Comparison of ENCODE assay signal across 8 cellular contexts in the genomic region with DNA sequence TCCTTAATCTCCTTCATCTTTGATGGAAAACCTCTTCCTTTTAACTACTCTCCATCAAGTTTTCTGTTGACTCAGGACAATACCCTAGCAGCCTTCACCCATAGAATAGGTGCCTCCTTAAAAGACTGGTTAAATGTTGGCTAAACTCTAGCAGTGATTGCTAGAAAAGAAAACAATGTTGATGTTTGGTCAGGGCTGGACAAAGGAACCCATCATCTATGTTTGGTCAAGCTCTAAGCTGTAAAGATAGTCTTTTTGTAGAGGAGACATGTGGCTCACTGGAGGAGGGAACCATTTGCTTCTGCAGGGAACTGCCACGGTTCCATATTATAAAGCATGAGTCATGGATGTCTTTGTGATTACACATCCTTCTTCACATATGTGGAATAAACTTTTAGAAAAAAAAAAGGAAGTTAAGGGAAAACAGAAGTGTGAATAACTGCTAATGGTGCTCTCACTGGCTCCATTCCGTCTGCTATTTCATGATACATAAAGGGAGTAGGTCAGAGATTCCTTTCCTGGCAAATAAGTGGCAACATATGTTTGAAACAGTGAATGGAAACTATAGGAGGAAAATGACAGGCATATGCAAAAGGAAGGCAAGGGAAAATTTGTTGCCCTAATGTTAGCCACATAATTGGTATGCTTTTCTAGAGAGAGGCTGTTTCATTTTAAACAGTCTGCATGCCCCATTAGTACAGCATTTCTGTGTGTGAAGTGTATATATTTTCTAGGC.
DNase-seq lines count a peak whose midpoint lies in the region; ATAC-seq and TF ChIP-seq lines count a peak whose summit lies in the region.

No MANE protein-coding gene starts in this region.

- peak; percentile 52 for ATAC-seq in activated B cell treated with CpG ODN at 0.5 μM for 24 hours (ENCODE audit: low read depth)
- ATAC-seq in GM21786 (IDR thresholded peaks at IDR 0.05; ENCODE audit: unreplicated experiment): no peak
- ATAC-seq in GM19397 (IDR thresholded peaks at IDR 0.05; ENCODE audit: unreplicated experiment): no peak
- ATAC-seq in HG03469 (IDR thresholded peaks at IDR 0.05; ENCODE audit: unreplicated experiment): no peak

- H3K27ac ChIP-seq in BLaER1 (no peak overlapping the region), HUES6 (ENCODE audit: low read depth, low read length) (peak overlapping the region; percentile 79), liver (ENCODE audit: low read depth in 1 of 2, low read length in 2 of 2) (peak overlapping the region in 1 of 2 donors; percentile 37)

- CTCF ChIA-PET in activated B cell treated with CpG ODN at 0.5 μM for 24 hours (lab: Charles Lee): no interaction called here
- CTCF ChIA-PET in activated CD4-positive, alpha-beta memory T cell treated with anti-CD3 and anti-CD28 coated beads for 36 hours (lab: Charles Lee): no interaction called here

- intact Hi-C loops in activated B cell treated with CpG ODN at 0.5 μM for 24 hours (cut with micrococcal nuclease): no loop called here
- intact Hi-C loops in activated CD4-positive, alpha-beta memory T cell treated with anti-CD3 and anti-CD28 coated beads for 36 hours (cut with micrococcal nuclease): no loop called here

- H3K9me3 Mint-ChIP-seq in activated B cell treated with CpG ODN at 0.5 μM for 24 hours: no peaks in the 10 kb centered on the region
- no peaks in the 10 kb centered on the region for H3K9me3 Mint-ChIP-seq in activated CD4-positive, alpha-beta memory T cell treated with anti-CD3 and anti-CD28 coated beads for 36 hours

- H3K27me3 ChIP-seq in BLaER1: no peaks in the 10 kb centered on the region
- H3K27me3 ChIP-seq in HUES6 (ENCODE audit: control insufficient read depth, insufficient read depth, low read length): no peaks in the 10 kb centered on the region
- no peaks in the 10 kb centered on the region for H3K27me3 ChIP-seq in liver (ENCODE audit: control insufficient read depth in 4 of 4, insufficient read depth in 4 of 4, low read length in 3 of 4)

- POLR2A ChIA-PET in activated B cell treated with CpG ODN at 0.5 μM for 24 hours (lab: Charles Lee): no interaction called here
- POLR2A ChIA-PET in activated CD4-positive, alpha-beta memory T cell treated with anti-CD3 and anti-CD28 coated beads for 36 hours (lab: Charles Lee): no interaction called here

- TF ChIP-seq RAD21 in liver (IDR thresholded peaks at IDR 0.05): no peak

- no peaks in the 10 kb centered on the region for H3K36me3 Mint-ChIP-seq in activated B cell treated with CpG ODN at 0.5 μM for 24 hours (ENCODE audit: low read depth)
- H3K36me3 Mint-ChIP-seq in activated CD4-positive, alpha-beta memory T cell treated with anti-CD3 and anti-CD28 coated beads for 36 hours: peaks cover 4% of the 10 kb centered on the region

- DNase-seq in activated B cell treated with CpG ODN at 0.5 μM for 24 hours: no peak
- no peak for DNase-seq in activated CD4-positive, alpha-beta memory T cell treated with anti-CD3 and anti-CD28 coated beads for 36 hours

- H3K4me3 ChIP-seq in BLaER1: no peak overlapping the region
- H3K4me3 ChIP-seq in HUES6 (ENCODE audit: low read depth, low read length): 0 out of 2 replicates have a peak overlapping the region, but pooled peaks have one; percentile 0
- no peak overlapping the region for H3K4me3 ChIP-seq in liver (ENCODE audit: low read depth in 1 of 3, low read length in 3 of 3)

- peak overlapping the region; percentile 12 for H3K4me3 Mint-ChIP-seq in activated B cell treated with CpG ODN at 0.5 μM for 24 hours
- no peak overlapping the region for H3K4me3 Mint-ChIP-seq in activated CD4-positive, alpha-beta memory T cell treated with anti-CD3 and anti-CD28 coated beads for 36 hours

- whole genome bisulfite sequencing in liver: 66% methylated on average over 2 of the region's 2 CpGs

- peaks cover 27% of the 10 kb centered on the region; the same call in 1 of the 2 replicates for H4K20me1 ChIP-seq in BLaER1

- H3K4me1 ChIP-seq in BLaER1: peaks cover 20% of the 10 kb centered on the region
- H3K4me1 ChIP-seq in HUES6 (ENCODE audit: control insufficient read depth, insufficient read depth, low read length): peaks cover 31% of the 10 kb centered on the region
- peaks cover 0 to 3% (median under 1%) of the 10 kb centered on the region in 4 donors for H3K4me1 ChIP-seq in liver (ENCODE audit: control insufficient read depth in 4 of 4, insufficient read depth in 4 of 4, low read length in 3 of 4)

- H3K9me3 ChIP-seq in BLaER1 (no peaks in the 10 kb centered on the region), HUES6 (ENCODE audit: control insufficient read depth, insufficient read depth, low read depth, low read length) (no peaks in the 10 kb centered on the region), liver (ENCODE audit: control insufficient read depth in 4 of 4, low read length in 3 of 4) (no peaks in the 10 kb centered on the region)

- H3K36me3 ChIP-seq in BLaER1 (no peaks in the 10 kb centered on the region), HUES6 (ENCODE audit: control insufficient read depth, insufficient read depth, low read length) (no peaks in the 10 kb centered on the region), liver (ENCODE audit: control insufficient read depth in 4 of 4, insufficient read depth in 3 of 4, low read depth in 1 of 4, low read length in 3 of 4) (no peaks in the 10 kb centered on the region)

- peak overlapping the region; percentile 18 for H3K27ac Mint-ChIP-seq in activated B cell treated with CpG ODN at 0.5 μM for 24 hours
- no peak overlapping the region for H3K27ac Mint-ChIP-seq in activated CD4-positive, alpha-beta memory T cell treated with anti-CD3 and anti-CD28 coated beads for 36 hours

- H3K4me1 Mint-ChIP-seq in activated B cell treated with CpG ODN at 0.5 μM for 24 hours: peaks cover 19% of the 10 kb centered on the region
- H3K4me1 Mint-ChIP-seq in activated CD4-positive, alpha-beta memory T cell treated with anti-CD3 and anti-CD28 coated beads for 36 hours (ENCODE audit: low read depth): peaks cover 12% of the 10 kb centered on the region

- H3K9ac ChIP-seq in BLaER1 (no peak overlapping the region), HUES6 (ENCODE audit: low read length) (peak overlapping the region; percentile 52), liver (ENCODE audit: low read depth in 1 of 2, low read length in 2 of 2) (no peak overlapping the region)

- H3K27me3 Mint-ChIP-seq in activated B cell treated with CpG ODN at 0.5 μM for 24 hours: no peaks in the 10 kb centered on the region
- H3K27me3 Mint-ChIP-seq in activated CD4-positive, alpha-beta memory T cell treated with anti-CD3 and anti-CD28 coated beads for 36 hours: no peaks in the 10 kb centered on the region

- no peak for TF ChIP-seq CTCF in activated B cell treated with CpG ODN at 0.5 μM for 24 hours (IDR thresholded peaks at IDR 0.05)
- no peak for TF ChIP-seq CTCF in liver (IDR thresholded peaks at IDR 0.05; ENCODE audit: low read depth, low read length, missing input control)

- peak overlapping the region; percentile 43 for H3K4me2 ChIP-seq in BLaER1

TF ChIP-seq in liver, 16 proteins besides CTCF, POLR2A, EP300 and RAD21:
- TF ChIP-seq JUND (IDR thresholded peaks at IDR 0.05) (peak in 1 of 2 donors; percentile 25), FOXA2 (IDR thresholded peaks at IDR 0.05) (no peak), MAX (IDR thresholded peaks at IDR 0.05) (peak; percentile 16), YY1 (IDR thresholded peaks at IDR 0.05) (peak; percentile 23), TAF1 (conservative IDR thresholded peaks at IDR 0.05) (no peak)
TF ChIP-seq in liver: peak in this region for 3.
